In genomic region chr12:31759621-31760459, GRCh38 we compare ENCODE assay signal across 19 cellular contexts. TPM values are rescaled to one million over a fixed set of nuclear protein-coding genes. Genes with fewer than 3 reads are reported as not detected.
A peak's percentile ranks its signal among the peaks of the same experiment; 100 is the strongest.
DNase-seq lines count a peak whose midpoint lies in the region; ATAC-seq, FAIRE-seq and TF ChIP-seq lines count a peak whose summit lies in the region.
"Had no signal": no experiment of that assay in that cellular context is flagged by ENCODE, and none has a peak within 500 bp of the region (broad histone marks: within the 10 kb centered on the region; RNA-seq: fewer than 3 reads in every experiment).

No MANE protein-coding gene starts in this region.

- no peak for TF ChIP-seq RAD21 in H1 (IDR thresholded peaks at IDR 0.05 in 1 of 2, conservative IDR thresholded peaks at IDR 0.05 in 1 of 2; ENCODE audit: low read depth in 2 of 2, low read length in 2 of 2)

- H3K4ac ChIP-seq in H1 (replicated peaks; ENCODE audit: insufficient read length, low read depth, low read length): no peak overlapping the region

- H3K4me1 ChIP-seq in H1 (replicated peaks in 1 of 4; ENCODE audit: control insufficient read depth in 3 of 4, insufficient read depth in 4 of 4, low read length in 3 of 4): no peaks in the 10 kb centered on the region; a peak in 1 of 7 replicates
- H3K4me1 ChIP-seq in thymus (ENCODE audit: control insufficient read depth, insufficient read depth, low read length): peaks cover 9% of the 10 kb centered on the region

- DNase-seq in activated CD4-positive, alpha-beta T cell treated with anti-CD3 and anti-CD28 coated beads, Interleukin-2, amount 10 ng/mL, durations not matched to agents 24 days and 14 days: no peak
- no peak for DNase-seq in activated CD4-positive, alpha-beta T cell treated with anti-CD3 and anti-CD28 coated beads for 1 hour
- DNase-seq in H1 (ENCODE audit: low read depth in 1 of 2, low spot score in 2 of 2): no peak
- no peak for DNase-seq in stimulated activated naive CD8-positive, alpha-beta T cell treated with anti-CD3 and anti-CD28 coated beads, Interleukin-15, Interleukin-2, amounts not matched to agents 100 U/mL and 50 U/mL, for 24 hours
- no peak for DNase-seq in NCI-H446 treated with DMSO at 0.1 percent for 48 hours (lab: John Stamatoyannopoulos, UW)
- DNase-seq: activated CD4-positive, alpha-beta T cell treated with anti-CD3 and anti-CD28 coated beads, Interleukin-2, amount 10 ng/mL, durations not matched to agents 7 days and 5 days; left colon; natural killer cell; NCI-H1092 treated with DMSO at 0.1 percent for 48 hours; NCI-H345; PC-9; SW 1271 had no signal

- TF ChIP-seq EP300 in H1 (IDR thresholded peaks at IDR 0.05; ENCODE audit: borderline replicate concordance in 1 of 2, low read depth in 2 of 2, low read length in 2 of 2): no peak

- no peak overlapping the region for H2BK15ac ChIP-seq in H1 (ENCODE audit: low read length)

- H2BK20ac ChIP-seq in H1 (ENCODE audit: low read length): peak overlapping the region; percentile 61; the same call in 1 of the 2 replicates

- no peak overlapping the region for H4K5ac ChIP-seq in H1 (ENCODE audit: insufficient read length, low read depth, low read length)

- TF ChIP-seq CTCF in H1 (IDR thresholded peaks at IDR 0.05; ENCODE audit: control extremely low read depth in 1 of 3, insufficient read depth in 1 of 3, low read depth in 1 of 3, low read length in 3 of 3): no peak

- no peak for TF ChIP-seq POLR2A in H1 (IDR thresholded peaks at IDR 0.05; ENCODE audit: control extremely low read depth in 1 of 2, low read depth in 2 of 2, low read length in 2 of 2)

- H3K27ac ChIP-seq in H1 (ENCODE audit: low read depth, low read length) (no peak overlapping the region), thymus (ENCODE audit: low read depth) (peak overlapping the region; percentile 64)
- H3K27ac ChIP-seq: hepatocyte, PC-9 had no signal

- no peak overlapping the region for H3K18ac ChIP-seq in H1 (ENCODE audit: extremely low read depth, low read length)

- H3K23ac ChIP-seq in H1 (ENCODE audit: insufficient read length): no peak overlapping the region

- no peak overlapping the region for H3K56ac ChIP-seq in H1 (replicated peaks; ENCODE audit: insufficient read length, low read depth, low read length)

- H3K9me3 ChIP-seq in H1 (ENCODE audit: insufficient read depth in 2 of 2, low read depth in 1 of 2, low read length in 1 of 2) (no peaks in the 10 kb centered on the region), thymus (ENCODE audit: control insufficient read depth) (no peaks in the 10 kb centered on the region)

- no peak overlapping the region for H3K4me2 ChIP-seq in H1 (ENCODE audit: insufficient read depth in 1 of 2, low read depth in 2 of 2, low read length in 2 of 2)
- H3K4me2 ChIP-seq: hepatocyte, PC-9 had no signal

- no peaks in the 10 kb centered on the region for H3K27me3 ChIP-seq in H1 (replicated peaks in 1 of 4; ENCODE audit: control insufficient read depth in 3 of 4, extremely low read depth in 1 of 4, insufficient read depth in 3 of 4, low read length in 3 of 4)
- no peaks in the 10 kb centered on the region for H3K27me3 ChIP-seq in thymus (ENCODE audit: control insufficient read depth, insufficient read depth)
- H3K27me3 ChIP-seq: hepatocyte had no signal

- FAIRE-seq in H1 (lab: Jason Lieb, UNC): no peak
- FAIRE-seq: colon had no signal

- no peak overlapping the region for H2AK5ac ChIP-seq in H1 (ENCODE audit: low read depth, low read length)

- CTCF ChIA-PET in H1 (lab: Charles Lee; ENCODE audit: partially characterized antibody): interaction anchor here (0.7 to 0.9 kb wide), 4 partner anchors 12 to 174 kb away, joined by 3 to 4 read pairs (median 3); no protein-coding TSS in a partner anchor

- ATAC-seq in HG02885 (IDR thresholded peaks at IDR 0.05; ENCODE audit: poor library complexity, unreplicated experiment) (peak; percentile 45), GM18861 (IDR thresholded peaks at IDR 0.05; ENCODE audit: unreplicated experiment) (no peak)
- no peak for ATAC-seq in stimulated activated naive CD8-positive, alpha-beta T cell treated with anti-CD3 and anti-CD28 coated beads, Interleukin-15, Interleukin-2, amounts not matched to agents 100 U/mL and 50 U/mL, for 24 hours
- ATAC-seq: esophagus mucosa, left colon, natural killer cell, sciatic nerve had no signal

- no peaks in the 10 kb centered on the region for H3K27me3 Mint-ChIP-seq in activated CD4-positive, alpha-beta T cell treated with anti-CD3 and anti-CD28 coated beads, Interleukin-2, amount 10 ng/mL, durations not matched to agents 24 days and 14 days
- H3K27me3 Mint-ChIP-seq: activated CD4-positive, alpha-beta T cell treated with anti-CD3 and anti-CD28 coated beads, Interleukin-2, amount 10 ng/mL, durations not matched to agents 7 days and 5 days had no signal

- H3K79me2 ChIP-seq in H1 (ENCODE audit: control insufficient read depth in 1 of 2, insufficient read depth in 2 of 2, low read length in 2 of 2): no peaks in the 10 kb centered on the region
- H3K79me2 ChIP-seq: hepatocyte had no signal

- H3K79me1 ChIP-seq in H1 (ENCODE audit: low read depth, low read length): no peaks in the 10 kb centered on the region

- H3K14ac ChIP-seq in H1 (ENCODE audit: insufficient read length): no peak overlapping the region

- H3K36me3 Mint-ChIP-seq in activated CD4-positive, alpha-beta T cell treated with anti-CD3 and anti-CD28 coated beads, Interleukin-2, amount 10 ng/mL, durations not matched to agents 24 days and 14 days (ENCODE audit: low read depth): peaks cover 2% of the 10 kb centered on the region
- H3K36me3 Mint-ChIP-seq: natural killer cell had no signal

- intact Hi-C loops in activated CD4-positive, alpha-beta T cell treated with anti-CD3 and anti-CD28 coated beads, Interleukin-2, amount 10 ng/mL, durations not matched to agents 24 days and 14 days (cut with micrococcal nuclease): no loop called here

- H4K20me1 ChIP-seq in H1 (replicated peaks in 1 of 2; ENCODE audit: control insufficient read depth in 1 of 2, insufficient read depth in 2 of 2, low read length in 2 of 2): no peaks in the 10 kb centered on the region

- H3K36me3 ChIP-seq in H1 (ENCODE audit: control insufficient read depth in 2 of 4, insufficient read depth in 4 of 4, low read length in 3 of 4) (no peaks in the 10 kb centered on the region), thymus (ENCODE audit: control insufficient read depth, insufficient read depth) (no peaks in the 10 kb centered on the region)

- H2BK5ac ChIP-seq in H1 (ENCODE audit: low read depth, low read length): no peak overlapping the region

- H3K4me1 Mint-ChIP-seq in activated CD4-positive, alpha-beta T cell treated with anti-CD3 and anti-CD28 coated beads, Interleukin-2, amount 10 ng/mL, durations not matched to agents 24 days and 14 days: peaks cover 13% of the 10 kb centered on the region
- H3K4me1 Mint-ChIP-seq: natural killer cell had no signal

- no peak overlapping the region for H2AFZ ChIP-seq in H1 (ENCODE audit: low read length)
- H2AFZ ChIP-seq: hepatocyte, PC-9 had no signal

- no peak overlapping the region for H3K9ac ChIP-seq in H1 (replicated peaks in 1 of 4; ENCODE audit: extremely low read depth in 1 of 4, low read depth in 3 of 4, low read length in 3 of 4)

- no peak overlapping the region for H3K4me3 Mint-ChIP-seq in activated CD4-positive, alpha-beta T cell treated with anti-CD3 and anti-CD28 coated beads, Interleukin-2, amount 10 ng/mL, durations not matched to agents 24 days and 14 days
- H3K4me3 Mint-ChIP-seq: activated CD4-positive, alpha-beta T cell treated with anti-CD3 and anti-CD28 coated beads, Interleukin-2, amount 10 ng/mL, durations not matched to agents 7 days and 5 days; natural killer cell had no signal

- H3K4me3 ChIP-seq in H1 (ENCODE audit: extremely low read depth in 1 of 4, insufficient read depth in 2 of 4, low read depth in 3 of 4, low read length in 4 of 4) (no peak overlapping the region), thymus (ENCODE audit: low read length) (no peak overlapping the region)
- H3K4me3 ChIP-seq: hepatocyte, PC-9 had no signal

- 95% methylated on average over 4 of the region's 4 CpGs; no CpG with 5 or more reads in 1 of the 2 experiments for WGBS in H1 (ENCODE audit: extremely low coverage in 1 of 2, insufficient coverage in 1 of 2, insufficient read length in 1 of 2, insufficient replicate concordance in 2 of 2, low coverage in 1 of 2, low lambda C conversion rate in 2 of 2, missing lambda C conversion rate in 1 of 2), 2 experiments
- 91% methylated on average over 4 of the region's 4 CpGs for WGBS in thymus

- H4K91ac ChIP-seq in H1 (replicated peaks; ENCODE audit: insufficient read length, low read length): no peak overlapping the region

- H3K23me2 ChIP-seq in H1 (ENCODE audit: low read depth, low read length): peaks cover 1% of the 10 kb centered on the region; the same call in 1 of the 2 replicates

- no peak overlapping the region for H2BK120ac ChIP-seq in H1 (replicated peaks; ENCODE audit: low read depth, low read length)

- no peak overlapping the region for H4K8ac ChIP-seq in H1 (ENCODE audit: extremely low read depth, insufficient read depth, low read length)

- peaks cover 4% of the 10 kb centered on the region for H3K9me3 Mint-ChIP-seq in activated CD4-positive, alpha-beta T cell treated with anti-CD3 and anti-CD28 coated beads, Interleukin-2, amount 10 ng/mL, durations not matched to agents 24 days and 14 days
- H3K9me3 Mint-ChIP-seq: natural killer cell had no signal

- peak overlapping the region; percentile 75; the same call in 1 of the 2 replicates for H2BK12ac ChIP-seq in H1 (ENCODE audit: low read depth, low read length)

- peak overlapping the region; percentile 1 for H3K27ac Mint-ChIP-seq in activated CD4-positive, alpha-beta T cell treated with anti-CD3 and anti-CD28 coated beads, Interleukin-2, amount 10 ng/mL, durations not matched to agents 24 days and 14 days
- H3K27ac Mint-ChIP-seq: activated CD4-positive, alpha-beta T cell treated with anti-CD3 and anti-CD28 coated beads, Interleukin-2, amount 10 ng/mL, durations not matched to agents 7 days and 5 days had no signal

- POLR2A ChIA-PET in H1 (lab: Charles Lee; ENCODE audit: partially characterized antibody): no interaction called here

TF ChIP-seq in H1, 55 proteins besides CTCF, POLR2A, EP300 and RAD21 (continues in another document):
- TF ChIP-seq TBP (IDR thresholded peaks at IDR 0.05; ENCODE audit: low read depth, low read length) (no peak), PHF8 (conservative IDR thresholded peaks at IDR 0.05; ENCODE audit: low read depth, low read length) (no peak)

RNA-seq across cellular contexts. Expression of gene AMN1, which starts 31.0 kb away (rescaled TPM):
- total RNA-seq in activated CD4-positive, alpha-beta T cell treated with anti-CD3 and anti-CD28 coated beads, Interleukin-2, amount 10 ng/mL, durations not matched to agents 24 days and 14 days: 2.3 and 2.4 TPM in 2 replicates
- total RNA-seq in H1 (2021; fragmentation: NEBNext Ultra II Directional; extraction: Animal tissue kit (Norgen Biotek cat#: 25700)): 7.1 and 7.5 TPM in 2 replicates
- polyA plus RNA-seq in H1 (2011; rRNA removed) (10.1 and 13.8 TPM in 2 replicates), thymus (24.4 TPM)
- polyA plus RNA-seq in H1 (2011; cell fraction: cytosol; rRNA removed): 19.1 TPM
- 3.0 TPM for polyA plus RNA-seq in H1 (2011; cell fraction: nucleus; rRNA removed)
- polyA plus RNA-seq in H1 (2012, experiment 1 of 2): 9.2 to 13.0 TPM (median 10.2 TPM) in 4 replicates
- polyA plus RNA-seq in H1 (2012, experiment 2 of 2): 1.6 TPM
- 6.8 TPM for polyA plus RNA-seq in H1 (2013, experiment 1 of 2)
- polyA plus RNA-seq in H1 (2013, experiment 2 of 2): 7.9 TPM
- 9.4 and 9.6 TPM in 2 replicates for polyA minus RNA-seq in H1 (2011; rRNA and poly(A)+ RNA removed)
- 5.7 TPM for polyA minus RNA-seq in H1 (2011; cell fraction: cytosol; rRNA and poly(A)+ RNA removed)
- polyA minus RNA-seq in H1 (2011; cell fraction: nucleus; rRNA and poly(A)+ RNA removed): 6.2 TPM
